ENCODE assay signal across 12 cellular contexts in the genomic region with DNA sequence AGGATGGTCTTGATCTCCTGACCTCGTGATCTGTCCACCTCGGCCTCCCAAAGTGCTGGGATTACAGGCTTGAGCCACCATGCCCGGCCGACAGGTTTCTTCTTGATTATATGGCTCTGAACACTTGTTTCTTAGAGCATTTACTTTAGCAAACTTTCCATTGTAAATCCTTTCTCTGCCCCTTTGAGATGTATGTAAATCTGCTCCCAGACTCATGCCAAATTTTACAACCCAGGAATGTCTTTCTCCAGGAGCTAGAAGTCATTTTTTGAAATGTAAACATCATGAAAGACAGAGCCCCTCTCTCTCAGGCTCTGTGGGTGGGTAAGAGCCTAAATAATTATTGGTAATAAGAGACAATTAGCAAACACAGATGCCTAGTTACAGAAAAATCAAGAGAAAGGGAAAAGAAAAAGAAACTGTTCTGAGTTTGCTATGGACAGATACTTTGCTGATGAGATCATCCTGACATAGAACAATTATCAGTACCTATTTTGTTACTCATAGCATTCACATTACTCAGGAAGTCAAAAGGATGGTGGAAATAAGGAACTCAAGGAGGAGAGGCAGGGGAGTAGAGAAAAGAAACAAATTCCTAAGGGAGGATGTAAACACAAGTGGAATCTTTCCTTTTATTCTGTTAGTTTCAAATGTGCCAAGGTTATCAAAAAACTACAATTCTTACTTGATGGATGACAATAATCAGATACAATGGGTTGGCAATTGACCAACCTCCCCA.
A peak's percentile ranks its signal among the peaks of the same experiment; 100 is the strongest.
DNase-seq lines count a peak whose midpoint lies in the region; FAIRE-seq and TF ChIP-seq lines count a peak whose summit lies in the region.
"Had no signal": no experiment of that assay in that cellular context is flagged by ENCODE, and none has a peak within 500 bp of the region (broad histone marks: within the 10 kb centered on the region; RNA-seq: fewer than 3 reads in every experiment).

No MANE protein-coding gene starts in this region.

- peak overlapping the region; percentile 78 for H3K4me2 ChIP-seq in osteoblast (ENCODE audit: insufficient read depth, low read length)

- H4K20me1 ChIP-seq in osteoblast (ENCODE audit: insufficient read depth, low read length) = no peaks in the 10 kb centered on the region

- no peaks in the 10 kb centered on the region for H3K36me3 ChIP-seq in osteoblast (ENCODE audit: insufficient read depth, low read length)

- TF ChIP-seq CTCF in epithelial cell of proximal tubule (conservative IDR thresholded peaks at IDR 0.05; ENCODE audit: low read depth, low read length) (no peak), osteoblast (IDR thresholded peaks at IDR 0.05; ENCODE audit: extremely low read depth, low read depth, low read length) (no peak)

- DNase-seq in Daoy (ENCODE audit: low read depth) (peak; percentile 59), RCC 7860 (ENCODE audit: low spot score) (peak; percentile 94), epithelial cell of proximal tubule (ENCODE audit: low read depth) (peak; percentile 69), osteoblast (ENCODE audit: insufficient read length, low spot score, missing footprints) (peak; percentile 69), DMS53 (lab: John Stamatoyannopoulos, UW) (no peak), NCI-H187 treated with DMSO at 0.1 percent for 48 hours (lab: John Stamatoyannopoulos, UW) (no peak), midbrain (lab: John Stamatoyannopoulos, UW) (no peak), GOT3 (lab: John Stamatoyannopoulos, UW) (no peak)
- DNase-seq: activated naive CD4-positive, alpha-beta T cell; Caco-2; NCI-H187; NK-92 treated with Interleukin-12 subunit alpha and Interleukin-12 subunit beta, amount 100 ng/mL, for 24 hours had no signal

- H3K4me3 ChIP-seq in epithelial cell of proximal tubule (ENCODE audit: low read depth, low read length) = no peak overlapping the region
- no peak overlapping the region for H3K4me3 ChIP-seq in osteoblast (ENCODE audit: insufficient read depth, low read length)

- H3K27me3 ChIP-seq in osteoblast (ENCODE audit: insufficient read depth, low read length) = no peaks in the 10 kb centered on the region

- H3K79me2 ChIP-seq in osteoblast (ENCODE audit: insufficient read depth, low read length) = no peaks in the 10 kb centered on the region

- peak overlapping the region; percentile 53 for H2AFZ ChIP-seq in osteoblast (ENCODE audit: low read length)

- peaks cover 10% of the 10 kb centered on the region for H3K4me1 ChIP-seq in osteoblast (ENCODE audit: insufficient read depth, low read length)

- FAIRE-seq in RCC 7860 (lab: Jason Lieb, UNC) = peak; percentile 96

- H3K27ac ChIP-seq in osteoblast (ENCODE audit: low read depth, low read length) = peak overlapping the region; percentile 85

- no peaks in the 10 kb centered on the region for H3K9me3 ChIP-seq in osteoblast (ENCODE audit: low read depth, low read length)
- H3K9me3 ChIP-seq: Caco-2 had no signal

Comparison
In these comparisons a context has a peak if more than half of its experiments do, and no peak if none do; other contexts are left out.
1. DNase-seq: peak in Daoy (single experiment), RCC 7860 (single experiment), epithelial cell of proximal tubule (single experiment) and osteoblast (single experiment); none in DMS53 (single experiment), NCI-H187 treated with DMSO at 0.1 percent for 48 hours (single experiment), midbrain (single experiment) and GOT3 (single experiment).